In genomic region chr10:97334370-97335175, GRCh38 we compare ENCODE assay signal across 1 cellular context.
TF ChIP-seq lines count a peak whose summit lies in the region.

FRAT2 (minus strand) TSS chr10:97334729; CDS start chr10:97334572, 157 bp downstream.

TF ChIP-seq in K562, 482 proteins besides CTCF, POLR2A, EP300 and RAD21 (continued from another document and continues in another):
- TF ChIP-seq ZNF280A (IDR thresholded peaks at IDR 0.05; ENCODE audit: low read depth, partially characterized antibody) (no peak), U2AF1 (optimal IDR thresholded peaks at IDR 0.05; ENCODE audit: low read depth, low read length) (peak; percentile 63), ZNF134 (CRISPR knock-in tag; conservative IDR thresholded peaks at IDR 0.05) (no peak), ZBTB17 (CRISPR knock-in tag; IDR thresholded peaks at IDR 0.05) (no peak), CAMTA2 (CRISPR knock-in tag; conservative IDR thresholded peaks at IDR 0.05) (no peak), KDM1A (IDR thresholded peaks at IDR 0.05) (no peak), ZMIZ1 (IDR thresholded peaks at IDR 0.05; ENCODE audit: low read depth in 2 of 2, low read length in 2 of 2) (no peak; a peak in 1 of 4 replicates), HOXB6 (CRISPR knock-in tag; IDR thresholded peaks at IDR 0.05; ENCODE audit: borderline replicate concordance) (no peak), ERF (CRISPR knock-in tag; IDR thresholded peaks at IDR 0.05) (no peak), DPF2 (IDR thresholded peaks at IDR 0.05) (no peak), NFATC3 (IDR thresholded peaks at IDR 0.05) (no peak), TBL1XR1 (IDR thresholded peaks at IDR 0.05; ENCODE audit: low read length in 2 of 2) (no peak), SAP30 (IDR thresholded peaks at IDR 0.05; ENCODE audit: borderline replicate concordance, insufficient read depth, low read depth, low read length, poor library complexity, severe bottlenecking) (peak; percentile 92), CHD7 (IDR thresholded peaks at IDR 0.05; ENCODE audit: low read depth, low read length) (no peak), CEBPG (CRISPR knock-in tag; IDR thresholded peaks at IDR 0.05) (no peak; the same call in 1 of the 2 replicates), CEBPG (tag; conservative IDR thresholded peaks at IDR 0.05 in 1 of 2, IDR thresholded peaks at IDR 0.05 in 1 of 2) (no peak), ARID3B (CRISPR knock-in tag; IDR thresholded peaks at IDR 0.05; ENCODE audit: borderline replicate concordance) (no peak), POLR2B (IDR thresholded peaks at IDR 0.05; ENCODE audit: low read depth, partially characterized antibody) (peak; percentile 49), NR4A1 (CRISPR knock-in tag; IDR thresholded peaks at IDR 0.05) (no peak), NR4A1 (tag; IDR thresholded peaks at IDR 0.05) (no peak), ZEB2 (IDR thresholded peaks at IDR 0.05) (no peak), ARID2 (IDR thresholded peaks at IDR 0.05) (no peak), ZNF24 (IDR thresholded peaks at IDR 0.05) (no peak), CHD2 (IDR thresholded peaks at IDR 0.05; ENCODE audit: low read depth, low read length) (peak; percentile 43; the same call in 1 of the 2 replicates), ADNP (tag; IDR thresholded peaks at IDR 0.05) (no peak), ID3 (CRISPR knock-in tag; IDR thresholded peaks at IDR 0.05) (no peak), ID3 (tag; IDR thresholded peaks at IDR 0.05) (no peak), MIER1 (IDR thresholded peaks at IDR 0.05; ENCODE audit: low read depth) (no peak), FOXA3 (CRISPR knock-in tag; conservative IDR thresholded peaks at IDR 0.05 in 1 of 2, IDR thresholded peaks at IDR 0.05 in 1 of 2) (peak; percentile 74 to 96), AFF1 (IDR thresholded peaks at IDR 0.05; ENCODE audit: low read depth in 1 of 2, partially characterized antibody in 2 of 2) (no peak), E2F8 (IDR thresholded peaks at IDR 0.05; ENCODE audit: low read depth, partially characterized antibody) (no peak), ARNT (IDR thresholded peaks at IDR 0.05) (no peak), TBP (optimal IDR thresholded peaks at IDR 0.05; ENCODE audit: low read depth, low read length) (peak; percentile 64)
